Comparison of ENCODE assay signal across 8 cellular contexts in genomic region chr1:3453891-3454810, GRCh38. TPM values are rescaled to one million over a fixed set of nuclear protein-coding genes. Genes with fewer than 3 reads are reported as not detected.
DNase-seq lines count a peak whose midpoint lies in the region; ATAC-seq and TF ChIP-seq lines count a peak whose summit lies in the region.

Gene ARHGEF16 (plus strand): TSS chr1:3454665. CDS start chr1:3463085, 8,420 bp downstream.

- no peak within 1 kb of the TSS for H4K8ac ChIP-seq in IMR-90 (ENCODE audit: low read depth in 2 of 2, low read length in 2 of 2)

- dilution Hi-C loops in IMR-90 (cut with HindIII; ENCODE audit: low sequenced_read_pairs, unreplicated experiment), result no loop called here

- H3K4me3 ChIP-seq in IMR-90 (ENCODE audit: insufficient read depth, low read depth, low read length) (no peak within 1 kb of the TSS), coronary artery (peak within 1 kb of the TSS; percentile 80), left lung (peak within 1 kb of the TSS; percentile 51 to 58)

- H3K4me3 Mint-ChIP-seq in stimulated activated naive CD8-positive, alpha-beta T cell treated with anti-CD3 and anti-CD28 coated beads, Interleukin-15, Interleukin-2, amounts not matched to agents 100 ng/mL and 50 ng/mL, for 24 hours, result peak within 1 kb of the TSS; percentile 51

- H2AK9ac ChIP-seq in IMR-90 (replicated peaks; ENCODE audit: low read depth, low read length, poor library complexity), result no peak within 1 kb of the TSS

- no peaks in the 10 kb centered on the region for H3K9me3 Mint-ChIP-seq in stimulated activated naive CD8-positive, alpha-beta T cell treated with anti-CD3 and anti-CD28 coated beads, Interleukin-15, Interleukin-2, amounts not matched to agents 100 ng/mL and 50 ng/mL, for 24 hours

- H3K36me3 Mint-ChIP-seq in stimulated activated naive CD8-positive, alpha-beta T cell treated with anti-CD3 and anti-CD28 coated beads, Interleukin-15, Interleukin-2, amounts not matched to agents 100 ng/mL and 50 ng/mL, for 24 hours (ENCODE audit: low read depth), result no peaks in the 10 kb centered on the region

- no peak within 1 kb of the TSS for H3K27ac Mint-ChIP-seq in stimulated activated naive CD8-positive, alpha-beta T cell treated with anti-CD3 and anti-CD28 coated beads, Interleukin-15, Interleukin-2, amounts not matched to agents 100 ng/mL and 50 ng/mL, for 24 hours

- H3K14ac ChIP-seq in IMR-90 (replicated peaks; ENCODE audit: low read depth, low read length), result no peak within 1 kb of the TSS

- H3K4ac ChIP-seq in IMR-90 (ENCODE audit: low read depth, low read length), result no peak within 1 kb of the TSS

- peak; percentile 57 for ATAC-seq in IMR-90 (ENCODE audit: low read depth)
- peak; percentile 85 for ATAC-seq in left lung
- ATAC-seq in HG03432 (IDR thresholded peaks at IDR 0.05; ENCODE audit: unreplicated experiment), result no peak
- ATAC-seq in GM18867 (IDR thresholded peaks at IDR 0.05; ENCODE audit: unreplicated experiment), result no peak

- H3K79me1 ChIP-seq in IMR-90 (ENCODE audit: low read depth in 1 of 2, low read length in 2 of 2), result no peaks in the 10 kb centered on the region

- in situ Hi-C loops in IMR-90 (cut with MboI; ENCODE audit: low sequenced_read_pairs), result no loop called here

- no peak within 1 kb of the TSS for H2BK120ac ChIP-seq in IMR-90 (ENCODE audit: low read depth, low read length)

- DNase-seq in COLO668 (lab: John Stamatoyannopoulos, UW; ENCODE audit: unreplicated experiment) (peak; percentile 99), IMR-90 (peak; percentile 15), SW 1271 (lab: John Stamatoyannopoulos, UW) (peak; percentile 17 to 28), coronary artery (ENCODE audit: low spot score) (no peak), left lung (peak; percentile 83 to 93)

- BruUV-seq in IMR-90 (replicated peaks; lab: Mats Ljungman, UMichigan), result no TSS peak

- H3K9ac ChIP-seq in IMR-90 (ENCODE audit: low read depth, low read length), result no peak within 1 kb of the TSS

- H3K9me1 ChIP-seq in IMR-90 (ENCODE audit: insufficient read depth, low read length), result no peaks in the 10 kb centered on the region

- H3K4me1 ChIP-seq in IMR-90 (ENCODE audit: control insufficient read depth, insufficient read depth, low read length) (no peaks in the 10 kb centered on the region; the same call in 1 of the 2 replicates), left lung (peaks cover 3 to 25% of the 10 kb centered on the region in 2 donors)

- no peak within 1 kb of the TSS for H2BK5ac ChIP-seq in IMR-90 (ENCODE audit: low read depth, low read length, poor library complexity, severe bottlenecking)

- peak; percentile 14; the same call in 1 of the 2 replicates for TF ChIP-seq RAD21 in IMR-90 (IDR thresholded peaks at IDR 0.05; ENCODE audit: low read length)

- no peak within 1 kb of the TSS for H2BK20ac ChIP-seq in IMR-90 (ENCODE audit: low read depth, low read length)

- no peak for TF ChIP-seq POLR2A in IMR-90 (IDR thresholded peaks at IDR 0.05; ENCODE audit: low read depth, low read length)

- no peak within 1 kb of the TSS for H2AK5ac ChIP-seq in IMR-90 (ENCODE audit: low read depth, low read length)

- H3K27ac ChIP-seq in IMR-90 (ENCODE audit: insufficient read depth, low read length), result no peak within 1 kb of the TSS
- H3K27ac ChIP-seq in coronary artery, result peak within 1 kb of the TSS in 1 of 2 donors; percentile 28
- H3K27ac ChIP-seq in left lung, result peak within 1 kb of the TSS; percentile 55 to 61

- H3K4me1 Mint-ChIP-seq in stimulated activated naive CD8-positive, alpha-beta T cell treated with anti-CD3 and anti-CD28 coated beads, Interleukin-15, Interleukin-2, amounts not matched to agents 100 ng/mL and 50 ng/mL, for 24 hours (ENCODE audit: low read depth), result peaks cover 2% of the 10 kb centered on the region

- intact Hi-C loops in IMR-90 (cut with micrococcal nuclease) (loop anchor here (1.0 to 5.0 kb wide), 4 partner anchors 30 to 348 kb away; no protein-coding TSS in a partner anchor), left lung (cut with DNase I) (no loop called here)

- TF ChIP-seq CTCF in IMR-90 (conservative IDR thresholded peaks at IDR 0.05; ENCODE audit: low read depth, low read length) (peak; percentile 54), coronary artery (IDR thresholded peaks at IDR 0.05) (no peak), left lung (IDR thresholded peaks at IDR 0.05) (peak; percentile 15 to 35)

- CTCF ChIA-PET in IMR-90 (lab: Yijun Ruan, JAX), result interaction anchor here (1.2 to 2.2 kb wide), 8 partner anchors 9 to 176 kb away, joined by 3 to 16 read pairs (median 8); no protein-coding TSS in a partner anchor

- peaks cover 8% of the 10 kb centered on the region for H3K27me3 Mint-ChIP-seq in stimulated activated naive CD8-positive, alpha-beta T cell treated with anti-CD3 and anti-CD28 coated beads, Interleukin-15, Interleukin-2, amounts not matched to agents 100 ng/mL and 50 ng/mL, for 24 hours

- H3K36me3 ChIP-seq in IMR-90 (ENCODE audit: control insufficient read depth, insufficient read depth, low read length), result no peaks in the 10 kb centered on the region
- no peaks in the 10 kb centered on the region for H3K36me3 ChIP-seq in left lung

- H2BK15ac ChIP-seq in IMR-90 (ENCODE audit: low read depth, low read length), result no peak within 1 kb of the TSS

- H3K4me2 ChIP-seq in IMR-90 (ENCODE audit: low read depth, low read length), result no peak within 1 kb of the TSS

- no peak within 1 kb of the TSS for H3K56ac ChIP-seq in IMR-90 (ENCODE audit: extremely low read depth, insufficient read depth, low read length)

- H3K27me3 ChIP-seq in IMR-90 (ENCODE audit: control insufficient read depth, insufficient read depth, low read length) (peaks cover 30% of the 10 kb centered on the region), left lung (peaks cover 3 to 57% of the 10 kb centered on the region in 2 donors)

- H4K91ac ChIP-seq in IMR-90 (ENCODE audit: insufficient read depth, low read depth, low read length), result no peak within 1 kb of the TSS

- H3K18ac ChIP-seq in IMR-90 (ENCODE audit: low read depth, low read length), result no peak within 1 kb of the TSS

- H3K9me3 ChIP-seq in IMR-90 (ENCODE audit: control insufficient read depth, insufficient read depth, low read length), result no peaks in the 10 kb centered on the region
- no peaks in the 10 kb centered on the region for H3K9me3 ChIP-seq in left lung

- peak within 1 kb of the TSS; percentile 76 for H2AFZ ChIP-seq in IMR-90 (replicated peaks; ENCODE audit: low read length, poor library complexity)

- 0 out of 2 replicates have a peak, but pooled peaks cover 2% of the 10 kb centered on the region for H4K20me1 ChIP-seq in IMR-90 (ENCODE audit: insufficient read depth, low read length)

- POLR2A ChIA-PET in IMR-90 (lab: Charles Lee; ENCODE audit: unreplicated experiment), result no interaction called here

- H4K5ac ChIP-seq in IMR-90 (ENCODE audit: low read depth, low read length), result no peak within 1 kb of the TSS

- 10% methylated on average over 4 of the region's 84 CpGs; no CpG with 5 or more reads in 1 of the 2 experiments for WGBS in IMR-90 (ENCODE audit: extremely low coverage in 2 of 2, insufficient read length in 1 of 2), 2 experiments

- H3K23ac ChIP-seq in IMR-90 (ENCODE audit: low read depth, low read length), result no peak within 1 kb of the TSS

TF ChIP-seq in IMR-90, 13 proteins besides CTCF, POLR2A, EP300 and RAD21:
- TF ChIP-seq MAZ (IDR thresholded peaks at IDR 0.05; ENCODE audit: borderline replicate concordance, low read depth, low read length) (peak; percentile 48; the same call in 1 of the 2 replicates), RCOR1 (IDR thresholded peaks at IDR 0.05; ENCODE audit: insufficient replicate concordance, low read length) (no peak), SMC3 (IDR thresholded peaks at IDR 0.05; ENCODE audit: low read depth, low read length) (no peak), RFX5 (IDR thresholded peaks at IDR 0.05; ENCODE audit: low read depth, low read length) (no peak), ELK1 (IDR thresholded peaks at IDR 0.05; ENCODE audit: borderline replicate concordance, low read depth, low read length) (no peak), MXI1 (IDR thresholded peaks at IDR 0.05; ENCODE audit: borderline replicate concordance, low read depth, low read length) (no peak), MAFK (IDR thresholded peaks at IDR 0.05; ENCODE audit: low read depth, low read length) (no peak)
- TF ChIP-seq, protein P1, sequence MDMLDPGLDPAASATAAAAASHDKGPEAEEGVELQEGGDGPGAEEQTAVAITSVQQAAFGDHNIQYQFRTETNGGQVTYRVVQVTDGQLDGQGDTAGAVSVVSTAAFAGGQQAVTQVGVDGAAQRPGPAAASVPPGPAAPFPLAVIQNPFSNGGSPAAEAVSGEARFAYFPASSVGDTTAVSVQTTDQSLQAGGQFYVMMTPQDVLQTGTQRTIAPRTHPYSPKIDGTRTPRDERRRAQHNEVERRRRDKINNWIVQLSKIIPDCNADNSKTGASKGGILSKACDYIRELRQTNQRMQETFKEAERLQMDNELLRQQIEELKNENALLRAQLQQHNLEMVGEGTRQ (IDR thresholded peaks at IDR 0.05; ENCODE audit: low read depth, low read length), result peak; percentile 52

RNA-seq across cellular contexts. Expression of gene ARHGEF16, which starts in this region (rescaled TPM):
- 0.18 TPM in 1 of 2 replicates, not detected in the other for total RNA-seq in IMR-90 (2012; rRNA removed)
- polyA plus RNA-seq in IMR-90 (2012; rRNA removed), result 0.19 and 0.39 TPM in 2 replicates
- polyA plus RNA-seq in IMR-90 (2012; cell fraction: cytosol; rRNA removed), result 0.13 TPM in 1 of 2 replicates, not detected in the other
- 0.49 and 0.60 TPM in 2 replicates for polyA plus RNA-seq in IMR-90 (2012; cell fraction: nucleus; rRNA removed; ENCODE audit: low replicate concordance)
- total RNA-seq in left lung, result 10 to 100 TPM; 10.3 to 11.8 TPM

Comparison
In these comparisons a context has a peak if more than half of its experiments do, and no peak if none do; other contexts are left out.
1. Peak in DNase-seq and ATAC-seq in IMR-90; RNA of the gene not detected or under 1 TPM.